ENCODE assay signal across 11 cellular contexts in genomic region chr1:209672705-209673630, GRCh38. TPM values are rescaled to one million over a fixed set of nuclear protein-coding genes. Genes with fewer than 3 reads are reported as not detected.
DNase-seq lines count a peak whose midpoint lies in the region; ATAC-seq, FAIRE-seq and TF ChIP-seq lines count a peak whose summit lies in the region.
"Had no signal": no experiment of that assay in that cellular context is flagged by ENCODE, and none has a peak within 500 bp of the region (broad histone marks: within the 10 kb centered on the region; RNA-seq: fewer than 3 reads in every experiment).

No MANE protein-coding gene starts in this region.

- H3K4me3 Mint-ChIP-seq in activated CD8-positive, alpha-beta memory T cell treated with anti-CD3 and anti-CD28 coated beads, Interleukin-2, amount 10 ng/mL, durations not matched to agents 7 days and 5 days: peak overlapping the region; percentile 2
- H3K4me3 Mint-ChIP-seq in nephron progenitor cell: no peak overlapping the region

- no peak for TF ChIP-seq CTCF in keratinocyte (optimal IDR thresholded peaks at IDR 0.05 in 1 of 3, IDR thresholded peaks at IDR 0.05 in 1 of 3, conservative IDR thresholded peaks at IDR 0.05 in 1 of 3; ENCODE audit: extremely low read depth in 1 of 3, insufficient read depth in 2 of 3, low read length in 3 of 3)
- no peak for TF ChIP-seq CTCF in nephron progenitor cell (IDR thresholded peaks at IDR 0.05)
- no peak for TF ChIP-seq CTCF in WERI-Rb-1 (IDR thresholded peaks at IDR 0.05; ENCODE audit: low read depth, low read length)

- peaks cover 38% of the 10 kb centered on the region for H3K4me1 ChIP-seq in keratinocyte (ENCODE audit: control insufficient read depth, extremely low read depth, insufficient read depth, low read length)

- H4K20me1 ChIP-seq in keratinocyte (ENCODE audit: control insufficient read depth, extremely low read depth, insufficient read depth, low read length): no peaks in the 10 kb centered on the region
- H4K20me1 ChIP-seq: BLaER1 had no signal

- no peak overlapping the region for H3K9ac ChIP-seq in keratinocyte (ENCODE audit: control insufficient read depth, extremely low read depth, insufficient read depth, low read length)
- H3K9ac ChIP-seq: BLaER1 had no signal

- peaks cover 4% of the 10 kb centered on the region for H3K9me3 Mint-ChIP-seq in activated CD8-positive, alpha-beta memory T cell treated with anti-CD3 and anti-CD28 coated beads, Interleukin-2, amount 10 ng/mL, durations not matched to agents 7 days and 5 days (ENCODE audit: low read depth)
- H3K9me3 Mint-ChIP-seq in nephron progenitor cell: peaks cover 10% of the 10 kb centered on the region

- CTCF ChIA-PET in activated CD8-positive, alpha-beta memory T cell treated with anti-CD3 and anti-CD28 coated beads, Interleukin-2, amount 10 ng/mL, durations not matched to agents 7 days and 5 days (lab: Charles Lee): interaction anchor here (0.9 to 3.0 kb wide), 11 partner anchors 12 to 155 kb away, joined by 3 to 7 read pairs (median 4); partner anchors contain the start of gene UTP25

- peak overlapping the region; percentile 70 for H3K27ac Mint-ChIP-seq in activated CD8-positive, alpha-beta memory T cell treated with anti-CD3 and anti-CD28 coated beads, Interleukin-2, amount 10 ng/mL, durations not matched to agents 7 days and 5 days
- no peak overlapping the region for H3K27ac Mint-ChIP-seq in nephron progenitor cell

- H3K36me3 ChIP-seq in keratinocyte (ENCODE audit: control insufficient read depth in 2 of 2, extremely low read depth in 1 of 2, insufficient read depth in 2 of 2, low read length in 2 of 2): no peaks in the 10 kb centered on the region
- no peaks in the 10 kb centered on the region for H3K36me3 ChIP-seq in WERI-Rb-1
- H3K36me3 ChIP-seq: BLaER1 had no signal

- H3K9me1 ChIP-seq in keratinocyte (ENCODE audit: control insufficient read depth, extremely low read depth, insufficient read depth, low read length): no peaks in the 10 kb centered on the region

- H3K4me3 ChIP-seq in keratinocyte (ENCODE audit: control insufficient read depth in 2 of 3, extremely low read depth in 1 of 3, insufficient read depth in 2 of 3, low read depth in 1 of 3, low read length in 3 of 3): no peak overlapping the region
- no peak overlapping the region for H3K4me3 ChIP-seq in WERI-Rb-1 (ENCODE audit: low read depth, low read length)
- H3K4me3 ChIP-seq: BLaER1 had no signal

- H3K27ac ChIP-seq in keratinocyte (ENCODE audit: control insufficient read depth, insufficient read depth, low read length) (peak overlapping the region; percentile 11), WERI-Rb-1 (no peak overlapping the region)
- H3K27ac ChIP-seq: BLaER1 had no signal

- H3K9me3 ChIP-seq in keratinocyte (ENCODE audit: control insufficient read depth, low read depth, low read length) (no peaks in the 10 kb centered on the region), WERI-Rb-1 (ENCODE audit: severe bottlenecking) (no peaks in the 10 kb centered on the region)

- peaks cover 14% of the 10 kb centered on the region for H3K36me3 Mint-ChIP-seq in activated CD8-positive, alpha-beta memory T cell treated with anti-CD3 and anti-CD28 coated beads, Interleukin-2, amount 10 ng/mL, durations not matched to agents 7 days and 5 days
- H3K36me3 Mint-ChIP-seq in nephron progenitor cell (ENCODE audit: low read depth): peaks cover 20% of the 10 kb centered on the region

- FAIRE-seq in keratinocyte (lab: Jason Lieb, UNC): peak; percentile 94
- FAIRE-seq: TTC549 had no signal

- ATAC-seq in activated CD8-positive, alpha-beta memory T cell treated with anti-CD3 and anti-CD28 coated beads, Interleukin-2, amount 10 ng/mL, durations not matched to agents 7 days and 5 days: peak; percentile 85
- ATAC-seq in HG02642 (IDR thresholded peaks at IDR 0.05; ENCODE audit: poor library complexity, unreplicated experiment): peak; percentile 85

- peak overlapping the region; percentile 57 for H3K4me2 ChIP-seq in keratinocyte (ENCODE audit: control insufficient read depth, extremely low read depth, insufficient read depth, low read depth, low read length)
- H3K4me2 ChIP-seq: BLaER1 had no signal

- DNase-seq in activated CD8-positive, alpha-beta memory T cell treated with anti-CD3 and anti-CD28 coated beads, Interleukin-2, amount 10 ng/mL, durations not matched to agents 7 days and 5 days: peak; percentile 77
- DNase-seq in activated CD8-positive, alpha-beta memory T cell treated with anti-CD3 and anti-CD28 coated beads, Interleukin-2, amount 50 U/mL, for 4 hours: no peak
- DNase-seq in OCI-M1 (lab: John Stamatoyannopoulos, UW) (peak; percentile 45), keratinocyte (ENCODE audit: low read depth, low spot score) (no peak), nephron progenitor cell (no peak), WERI-Rb-1 (no peak)
- no peak for DNase-seq in effector CD8-positive, alpha-beta T cell (lab: John Stamatoyannopoulos, UW)

- H3K27me3 ChIP-seq in keratinocyte (ENCODE audit: control insufficient read depth, extremely low read depth, insufficient read depth, low read length) (peaks cover 5% of the 10 kb centered on the region), WERI-Rb-1 (ENCODE audit: insufficient read depth, low read depth, severe bottlenecking) (peaks cover 80% of the 10 kb centered on the region)

- dilution Hi-C loops in keratinocyte (cut with MboI; ENCODE audit: extremely low pct_ligation_motif_present, low sequenced_read_pairs): no loop called here

- H2AFZ ChIP-seq in keratinocyte (ENCODE audit: control insufficient read depth, low read length): no peak overlapping the region

- H3K27me3 Mint-ChIP-seq in activated CD8-positive, alpha-beta memory T cell treated with anti-CD3 and anti-CD28 coated beads, Interleukin-2, amount 10 ng/mL, durations not matched to agents 7 days and 5 days: peaks cover 38% of the 10 kb centered on the region
- H3K27me3 Mint-ChIP-seq in nephron progenitor cell (ENCODE audit: low read depth, poor library complexity): peaks cover 82% of the 10 kb centered on the region

- peaks cover 49% of the 10 kb centered on the region for H3K4me1 Mint-ChIP-seq in activated CD8-positive, alpha-beta memory T cell treated with anti-CD3 and anti-CD28 coated beads, Interleukin-2, amount 10 ng/mL, durations not matched to agents 7 days and 5 days
- peaks cover 38% of the 10 kb centered on the region for H3K4me1 Mint-ChIP-seq in nephron progenitor cell

- H3K79me2 ChIP-seq in keratinocyte (ENCODE audit: control insufficient read depth, insufficient read depth, low read length): no peaks in the 10 kb centered on the region

RNA-seq across cellular contexts. Expression of gene G0S2, which starts 2.2 kb away (rescaled TPM):
- 1 to 10 TPM in 1 of 2 experiments, under 1 TPM in 1; 0.70 to 1.5 TPM for total RNA-seq in activated CD8-positive, alpha-beta memory T cell treated with anti-CD3 and anti-CD28 coated beads, Interleukin-2, amount 10 ng/mL, durations not matched to agents 7 days and 5 days
- 31.1 to 60.5 TPM (median 46.2 TPM) in 3 replicates for polyA plus RNA-seq in keratinocyte
- polyA plus RNA-seq in keratinocyte (2011; ENCODE audit: low read depth): 2.0 TPM
- 45.2 and 67.2 TPM in 2 replicates for polyA plus RNA-seq in keratinocyte (2011; cell fraction: cytosol; rRNA removed)
- polyA plus RNA-seq in keratinocyte (2011; cell fraction: nucleus; rRNA removed): 31.3 and 33.3 TPM in 2 replicates
- 3.9 and 107 TPM in 2 replicates for polyA plus RNA-seq in keratinocyte (2012; ENCODE audit: low replicate concordance)
- polyA minus RNA-seq in keratinocyte: 10.4 to 24.7 TPM (median 10.7 TPM) in 3 replicates
- 65.2 TPM for polyA minus RNA-seq in keratinocyte (2011; cell fraction: cytosol; rRNA and poly(A)+ RNA removed)
- polyA minus RNA-seq in keratinocyte (2011; cell fraction: nucleus; rRNA and poly(A)+ RNA removed): 10.7 and 14.3 TPM in 2 replicates

RNA-seq across cellular contexts. Expression of gene LAMB3, which starts 20.7 kb away (rescaled TPM):
- total RNA-seq in activated CD8-positive, alpha-beta memory T cell treated with anti-CD3 and anti-CD28 coated beads, Interleukin-2, amount 10 ng/mL, durations not matched to agents 7 days and 5 days: 1 to 10 TPM; 1.3 to 2.5 TPM
- polyA plus RNA-seq in keratinocyte: 659 to 1,206 TPM (median 953 TPM) in 3 replicates
- 649 TPM for polyA plus RNA-seq in keratinocyte (2011; ENCODE audit: low read depth)
- 240 and 422 TPM in 2 replicates for polyA plus RNA-seq in keratinocyte (2011; cell fraction: cytosol; rRNA removed)
- polyA plus RNA-seq in keratinocyte (2011; cell fraction: nucleus; rRNA removed): 2,965 and 3,376 TPM in 2 replicates
- polyA plus RNA-seq in keratinocyte (2012; ENCODE audit: low replicate concordance): 638 and 1,913 TPM in 2 replicates
- polyA minus RNA-seq in keratinocyte: 1,171 to 2,790 TPM (median 1,215 TPM) in 3 replicates
- polyA minus RNA-seq in keratinocyte (2011; cell fraction: cytosol; rRNA and poly(A)+ RNA removed): 1,139 TPM
- 3,983 and 4,160 TPM in 2 replicates for polyA minus RNA-seq in keratinocyte (2011; cell fraction: nucleus; rRNA and poly(A)+ RNA removed)

RNA-seq across cellular contexts. Expression of gene HSD11B1, which starts 31.7 kb away (rescaled TPM):
- total RNA-seq in activated CD8-positive, alpha-beta memory T cell treated with anti-CD3 and anti-CD28 coated beads, Interleukin-2, amount 10 ng/mL, durations not matched to agents 7 days and 5 days: under 1 TPM in 1 of 2 experiments, not detected in 1; 0.91 TPM
- polyA plus RNA-seq in keratinocyte: 2.7 to 7.4 TPM (median 3.4 TPM) in 3 replicates
- polyA plus RNA-seq in keratinocyte (2011; ENCODE audit: low read depth): 1.0 TPM
- 1.3 and 1.9 TPM in 2 replicates for polyA plus RNA-seq in keratinocyte (2011; cell fraction: cytosol; rRNA removed)
- 3.9 and 4.0 TPM in 2 replicates for polyA plus RNA-seq in keratinocyte (2011; cell fraction: nucleus; rRNA removed)
- polyA plus RNA-seq in keratinocyte (2012; ENCODE audit: low replicate concordance): 1.4 and 5.4 TPM in 2 replicates
- 0.22 to 1.7 TPM in 2 of 3 replicates, not detected in the other for polyA minus RNA-seq in keratinocyte
- not detected for polyA minus RNA-seq in keratinocyte (2011; cell fraction: cytosol; rRNA and poly(A)+ RNA removed)
- polyA minus RNA-seq in keratinocyte (2011; cell fraction: nucleus; rRNA and poly(A)+ RNA removed): 0.84 and 3.9 TPM in 2 replicates
- total RNA-seq: lung microvascular endothelial cell had no signal

Comparison
In these comparisons a context has a peak if more than half of its experiments do, and no peak if none do; other contexts are left out.
1. DNase-seq: peak in activated CD8-positive, alpha-beta memory T cell treated with anti-CD3 and anti-CD28 coated beads, Interleukin-2, amount 10 ng/mL, durations not matched to agents 7 days and 5 days (single experiment) and OCI-M1 (single experiment); none in activated CD8-positive, alpha-beta memory T cell treated with anti-CD3 and anti-CD28 coated beads, Interleukin-2, amount 50 U/mL, for 4 hours (single experiment), keratinocyte (single experiment), nephron progenitor cell (single experiment), WERI-Rb-1 (single experiment) and effector CD8-positive, alpha-beta T cell (single experiment).